29 cellular contexts compared by ENCODE assay signal in genomic region chr5:134664448-134664847, GRCh38.
"Had no signal": no experiment of that assay in that cellular context is flagged by ENCODE, and none has a peak within 500 bp of the region (broad histone marks: within the 10 kb centered on the region; RNA-seq: fewer than 3 reads in every experiment).

No MANE protein-coding gene starts in this region.

- H3K9me3 ChIP-seq: esophagus muscularis mucosa, gastrocnemius medialis had no signal

- H3K9me3 Mint-ChIP-seq: activated CD4-positive, alpha-beta memory T cell treated with anti-CD3 and anti-CD28 coated beads, Interleukin-2, amount 10 ng/mL, durations not matched to agents 7 days and 5 days; activated CD4-positive, alpha-beta T cell treated with anti-CD3 and anti-CD28 coated beads, Interleukin-2, amount 10 ng/mL, durations not matched to agents 24 days and 14 days; activated naive CD4-positive, alpha-beta T cell treated with anti-CD3 and anti-CD28 coated beads, Interleukin-2, amount 10 ng/mL, durations not matched to agents 7 days and 5 days; activated T-cell treated with anti-CD3 and anti-CD28 coated beads, Interleukin-2, amount 50 U/mL, for 24 hours; activated T-cell treated with anti-CD3 and anti-CD28 coated beads, Interleukin-2, amount 50 U/mL, for 72 hours; effector memory CD8-positive, alpha-beta T cell had no signal

- H3K27me3 ChIP-seq: esophagus muscularis mucosa, foreskin keratinocyte, gastrocnemius medialis had no signal

- H3K27me3 Mint-ChIP-seq: activated CD4-positive, alpha-beta memory T cell treated with anti-CD3 and anti-CD28 coated beads, Interleukin-2, amount 10 ng/mL, durations not matched to agents 7 days and 5 days; activated CD4-positive, alpha-beta T cell treated with anti-CD3 and anti-CD28 coated beads for 36 hours; activated CD4-positive, alpha-beta T cell treated with anti-CD3 and anti-CD28 coated beads, Interleukin-2, amount 10 ng/mL, durations not matched to agents 24 days and 14 days; activated naive CD4-positive, alpha-beta T cell treated with anti-CD3 and anti-CD28 coated beads, Interleukin-2, amount 10 ng/mL, durations not matched to agents 7 days and 5 days; activated naive CD8-positive, alpha-beta T cell; activated T-cell treated with anti-CD3 and anti-CD28 coated beads, Interleukin-2, amount 50 U/mL, for 24 hours; effector memory CD8-positive, alpha-beta T cell had no signal

- H3K4me3 Mint-ChIP-seq: activated CD4-positive, alpha-beta memory T cell treated with anti-CD3 and anti-CD28 coated beads, Interleukin-2, amount 10 ng/mL, durations not matched to agents 7 days and 5 days; activated CD4-positive, alpha-beta T cell treated with anti-CD3 and anti-CD28 coated beads for 36 hours; activated CD4-positive, alpha-beta T cell treated with anti-CD3 and anti-CD28 coated beads, Interleukin-2, amount 10 ng/mL, durations not matched to agents 24 days and 14 days; activated naive CD4-positive, alpha-beta T cell treated with anti-CD3 and anti-CD28 coated beads, Interleukin-2, amount 10 ng/mL, durations not matched to agents 7 days and 5 days; activated naive CD8-positive, alpha-beta T cell; activated T-cell treated with anti-CD3 and anti-CD28 coated beads, Interleukin-2, amount 50 U/mL, for 24 hours; activated T-cell treated with anti-CD3 and anti-CD28 coated beads, Interleukin-2, amount 50 U/mL, for 72 hours; effector memory CD8-positive, alpha-beta T cell had no signal

- H3K27ac ChIP-seq: esophagus muscularis mucosa, foreskin keratinocyte, gastrocnemius medialis had no signal

- H3K4me3 ChIP-seq: esophagus muscularis mucosa, gastrocnemius medialis had no signal

- H3K4me1 ChIP-seq: foreskin keratinocyte, gastrocnemius medialis had no signal

- H3K27ac Mint-ChIP-seq: activated CD4-positive, alpha-beta memory T cell treated with anti-CD3 and anti-CD28 coated beads, Interleukin-2, amount 10 ng/mL, durations not matched to agents 7 days and 5 days; activated CD4-positive, alpha-beta T cell treated with anti-CD3 and anti-CD28 coated beads for 36 hours; activated CD4-positive, alpha-beta T cell treated with anti-CD3 and anti-CD28 coated beads, Interleukin-2, amount 10 ng/mL, durations not matched to agents 24 days and 14 days; activated naive CD4-positive, alpha-beta T cell treated with anti-CD3 and anti-CD28 coated beads, Interleukin-2, amount 10 ng/mL, durations not matched to agents 7 days and 5 days; activated naive CD8-positive, alpha-beta T cell; activated T-cell treated with anti-CD3 and anti-CD28 coated beads, Interleukin-2, amount 50 U/mL, for 24 hours; activated T-cell treated with anti-CD3 and anti-CD28 coated beads, Interleukin-2, amount 50 U/mL, for 72 hours; effector memory CD8-positive, alpha-beta T cell had no signal

- FAIRE-seq: astrocyte, colon had no signal

- ATAC-seq: activated CD4-positive, alpha-beta T cell treated with anti-CD3 and anti-CD28 coated beads for 36 hours; activated T-cell treated with anti-CD3 and anti-CD28 coated beads, Interleukin-2, amount 50 U/mL, for 72 hours; effector memory CD8-positive, alpha-beta T cell; foreskin keratinocyte; gastrocnemius medialis had no signal

- DNase-seq: activated CD4-positive, alpha-beta memory T cell treated with anti-CD3 and anti-CD28 coated beads, Interleukin-2, amount 10 ng/mL, durations not matched to agents 7 days and 5 days; activated CD4-positive, alpha-beta T cell treated with anti-CD3 and anti-CD28 coated beads for 36 hours; activated CD4-positive, alpha-beta T cell treated with anti-CD3 and anti-CD28 coated beads, Interleukin-2, amount 10 ng/mL, durations not matched to agents 24 days and 14 days; activated CD4-positive, alpha-beta T cell treated with anti-CD3 and anti-CD28 coated beads, Interleukin-2, amount 50 U/mL, for 4 hours; activated CD4-positive, CD25-positive, alpha-beta regulatory T cell; activated CD4-positive, CD25-positive, alpha-beta regulatory T cell treated with anti-CD3 and anti-CD28 coated beads, Interleukin-2, amount 50 U/mL, for 72 hours; activated CD8-positive, alpha-beta memory T cell treated with anti-CD3 and anti-CD28 coated beads, Interleukin-2, amount 50 U/mL, for 48 hours; activated gamma-delta T cell; activated naive CD4-positive, alpha-beta T cell; activated naive CD4-positive, alpha-beta T cell treated with anti-CD3 and anti-CD28 coated beads, Interleukin-2, amount 10 ng/mL, durations not matched to agents 7 days and 5 days; activated T-cell treated with anti-CD3 and anti-CD28 coated beads for 4 hours; activated T-cell treated with anti-CD3 and anti-CD28 coated beads, Interleukin-2, amount 50 U/mL, for 24 hours; activated T-cell treated with anti-CD3 and anti-CD28 coated beads, Interleukin-2, amount 50 U/mL, for 72 hours; amniotic stem cell; anterior cingulate cortex; caudate nucleus; cortex of kidney; dermis blood vessel endothelial cell; effector CD4-positive, alpha-beta T cell; effector memory CD8-positive, alpha-beta T cell; erythroblast; foreskin keratinocyte; gastrocnemius medialis; glutamatergic neuron; T-helper 2 cell had no signal
